ENCODE assay signal across 23 cellular contexts in the genomic region with DNA sequence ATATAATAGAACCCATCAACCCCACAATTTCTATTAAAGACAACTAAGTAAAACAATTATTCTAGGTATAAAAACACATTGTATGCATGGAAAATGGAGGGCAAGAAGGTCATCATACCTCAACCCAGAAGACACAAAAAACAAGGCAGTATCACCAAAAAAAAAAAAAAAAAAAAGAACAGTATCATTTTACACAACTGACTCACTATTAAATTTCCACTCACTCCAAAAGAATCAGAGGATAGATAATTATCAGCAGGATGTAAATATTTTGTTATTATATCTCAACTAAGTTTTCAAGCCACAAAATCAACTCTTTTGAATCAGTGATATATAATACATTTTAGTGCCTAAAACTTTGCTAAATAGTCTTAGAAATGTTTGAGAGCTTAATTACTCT.
"Had no signal": no experiment of that assay in that cellular context is flagged by ENCODE, and none has a peak within 500 bp of the region (broad histone marks: within the 10 kb centered on the region; RNA-seq: fewer than 3 reads in every experiment).

No MANE protein-coding gene starts in this region.

- H3K27ac ChIP-seq: coronary artery, esophagus muscularis mucosa, left lung, lower lobe of right lung, testis, transverse colon had no signal

- H3K4me3 Mint-ChIP-seq: activated naive CD8-positive, alpha-beta T cell; activated T-cell treated with anti-CD3 and anti-CD28 coated beads, Interleukin-2, amount 50 U/mL, for 72 hours; effector memory CD8-positive, alpha-beta T cell; natural killer cell had no signal

- H3K27me3 Mint-ChIP-seq: activated naive CD8-positive, alpha-beta T cell; effector memory CD8-positive, alpha-beta T cell had no signal

- H3K27me3 ChIP-seq: dorsolateral prefrontal cortex, esophagus muscularis mucosa, heart right ventricle, left lung, testis, transverse colon had no signal

- H3K9me3 Mint-ChIP-seq: activated T-cell treated with anti-CD3 and anti-CD28 coated beads, Interleukin-2, amount 50 U/mL, for 72 hours; effector memory CD8-positive, alpha-beta T cell; natural killer cell had no signal

- H3K36me3 ChIP-seq: esophagus muscularis mucosa, left lung, lower lobe of right lung, transverse colon had no signal

- H3K27ac Mint-ChIP-seq: activated naive CD8-positive, alpha-beta T cell; activated T-cell treated with anti-CD3 and anti-CD28 coated beads, Interleukin-2, amount 50 U/mL, for 72 hours; effector memory CD8-positive, alpha-beta T cell; natural killer cell had no signal

- H3K36me3 Mint-ChIP-seq: natural killer cell had no signal

- DNase-seq: activated CD4-positive, alpha-beta T cell treated with anti-CD3 and anti-CD28 coated beads for 4 hours; activated CD4-positive, alpha-beta T cell treated with anti-CD3 and anti-CD28 coated beads, Interleukin-2, amount 50 U/mL, for 4 hours; activated CD4-positive, CD25-positive, alpha-beta regulatory T cell; activated naive CD4-positive, alpha-beta T cell treated with Interleukin-2 at 50 U/mL for 16 hours; activated T-cell treated with anti-CD3 and anti-CD28 coated beads for 4 hours; activated T-cell treated with anti-CD3 and anti-CD28 coated beads, Interleukin-2, amount 50 U/mL, for 72 hours; anterior cingulate cortex; dorsolateral prefrontal cortex; effector memory CD8-positive, alpha-beta T cell; foreskin melanocyte; heart right ventricle; left lung; lower lobe of right lung; mesendoderm; natural killer cell; right cardiac atrium; stimulated activated CD4-positive, alpha-beta T cell treated with anti-CD3 and anti-CD28 coated beads, Interleukin-2, amount 100 ng/mL, for 48 hours; stimulated activated naive CD8-positive, alpha-beta T cell treated with anti-CD3 and anti-CD28 coated beads, Interleukin-15, Interleukin-2, amounts not matched to agents 100 U/mL and 50 U/mL, for 24 hours; testis; transverse colon had no signal

- H3K4me3 ChIP-seq: coronary artery, dorsolateral prefrontal cortex, esophagus muscularis mucosa, heart right ventricle, left lung, lower lobe of right lung, testis, transverse colon had no signal

- H3K9me3 ChIP-seq: esophagus muscularis mucosa, heart right ventricle, left lung, lower lobe of right lung, testis, transverse colon had no signal

- ATAC-seq: activated T-cell treated with anti-CD3 and anti-CD28 coated beads, Interleukin-2, amount 50 U/mL, for 72 hours; effector memory CD8-positive, alpha-beta T cell; heart right ventricle; left lung; lower lobe of right lung; natural killer cell; right cardiac atrium; stimulated activated naive CD8-positive, alpha-beta T cell treated with anti-CD3 and anti-CD28 coated beads, Interleukin-15, Interleukin-2, amounts not matched to agents 100 U/mL and 50 U/mL, for 24 hours had no signal
